ENCODE assay signal across 8 cellular contexts in genomic region chr15:28294560-28294959, GRCh38. TPM values are rescaled to one million over a fixed set of nuclear protein-coding genes. Genes with fewer than 3 reads are reported as not detected.
A peak's percentile ranks its signal among the peaks of the same experiment; 100 is the strongest.
DNase-seq lines count a peak whose midpoint lies in the region; TF ChIP-seq lines count a peak whose summit lies in the region.
"Not testable (repeated sequence)": the region's sequence is repeated elsewhere in the genome, so short reads cannot be mapped to it uniquely, and the experiment has no call there.

No MANE protein-coding gene starts in this region.

- peaks cover 15 to 18% of the 10 kb centered on the region in 2 experiments for H3K9me3 Mint-ChIP-seq in H9
- H3K9me3 Mint-ChIP-seq in chondrocyte (ENCODE audit: low read depth); neural crest cell: not testable (repeated sequence)

- not testable (repeated sequence) for H3K27me3 ChIP-seq in H9 (ENCODE audit: insufficient read depth, low read length); adrenal gland; smooth muscle cell (ENCODE audit: low read depth)

- H3K4me1 ChIP-seq in H9 (ENCODE audit: insufficient read depth, low read length); adrenal gland (replicated peaks in 1 of 2); smooth muscle cell (ENCODE audit: low read depth): not testable (repeated sequence)

- H3K36me3 ChIP-seq in adrenal gland (replicated peaks in 1 of 2); smooth muscle cell (ENCODE audit: low read depth): not testable (repeated sequence)

- H3K23ac ChIP-seq in H9 (ENCODE audit: insufficient read length, low read depth, low read length) = not testable (repeated sequence)

- H3T11ph ChIP-seq in H9 (ENCODE audit: low read length) = not testable (repeated sequence)

- not testable (repeated sequence) for H3K9ac ChIP-seq in H9 (ENCODE audit: extremely low read depth, insufficient read length, low read length); smooth muscle cell (ENCODE audit: low read depth)

- not testable (repeated sequence) for H3K27ac ChIP-seq in H9 (ENCODE audit: insufficient read length, low read depth, low read length)
- H3K27ac ChIP-seq in adrenal gland = peak overlapping the region in 1 of 5 donors; percentile 72
- peak overlapping the region; percentile 72 for H3K27ac ChIP-seq in smooth muscle cell (ENCODE audit: low read depth)

- not testable (repeated sequence) for H3K23me2 ChIP-seq in H9 (ENCODE audit: insufficient read length, low read depth, low read length, poor library complexity, severe bottlenecking)

- H3K27me3 Mint-ChIP-seq in H9 (ENCODE audit: low read depth); chondrocyte (ENCODE audit: low read depth); neural crest cell (ENCODE audit: low read depth): not testable (repeated sequence)

- H2AFZ ChIP-seq in H9 (ENCODE audit: low read length); smooth muscle cell (ENCODE audit: low read depth): not testable (repeated sequence)

- peaks cover 38 to 50% (median 39%) of the 10 kb centered on the region in 3 experiments for H3K36me3 Mint-ChIP-seq in H9 (ENCODE audit: insufficient read depth in 1 of 3, low read depth in 3 of 3)
- H3K36me3 Mint-ChIP-seq in chondrocyte (ENCODE audit: low read depth) = peaks cover 23% of the 10 kb centered on the region
- peaks cover 33% of the 10 kb centered on the region for H3K36me3 Mint-ChIP-seq in neural crest cell (ENCODE audit: low read depth)

- H3K14ac ChIP-seq in H9 (ENCODE audit: insufficient read depth, low read length) = not testable (repeated sequence)

- H3K4me1 Mint-ChIP-seq in H9 (peaks cover 22 to 23% of the 10 kb centered on the region in 2 experiments), chondrocyte (ENCODE audit: low read depth) (peaks cover 15% of the 10 kb centered on the region), neural crest cell (peaks cover 13% of the 10 kb centered on the region)

- not testable (repeated sequence) for H3K4me3 ChIP-seq in adrenal gland, smooth muscle cell

- intact Hi-C loops in adrenal gland (cut with DNase I) = not testable (repeated sequence)

- DNase-seq in H9; chondrocyte (ENCODE audit: low spot score); neural crest cell (ENCODE audit: low read depth, low spot score); smooth muscle cell (lab: John Stamatoyannopoulos, UW; ENCODE audit: unreplicated experiment): not testable (repeated sequence)
- peak; percentile 82 for DNase-seq in OCI-M1 (lab: John Stamatoyannopoulos, UW)
- DNase-seq in adrenal gland = peak in 5 of 7 donors; percentile 31 to 38 (median 36)
- peak; percentile 1 for DNase-seq in foreskin melanocyte
- peak; percentile 43 for DNase-seq in left kidney (ENCODE audit: low read depth, low spot score)

- not testable (repeated sequence) for H4K5ac ChIP-seq in H9 (ENCODE audit: insufficient read length, low read depth, low read length)

- H2BK12ac ChIP-seq in H9 (ENCODE audit: insufficient read length, low read depth, low read length) = not testable (repeated sequence)

- H2BK120ac ChIP-seq in H9 (ENCODE audit: low read depth, low read length, poor library complexity, severe bottlenecking) = not testable (repeated sequence)

- no CpG with 5 or more reads among the region's 10 CpGs for WGBS in H9 (ENCODE audit: extremely low coverage, insufficient read length, low lambda C conversion rate)
- 28 to 64% (median 53%) methylated on average over 3 to 9 of the region's 10 CpGs for WGBS in adrenal gland, 4 donors
- 27% methylated on average over 9 of the region's 10 CpGs for WGBS in smooth muscle cell (ENCODE audit: low lambda C conversion rate)

- H3K4ac ChIP-seq in H9 (ENCODE audit: low read depth, low read length) = not testable (repeated sequence)

- H2BK15ac ChIP-seq in H9 (ENCODE audit: low read depth, low read length) = not testable (repeated sequence)

- H2BK5ac ChIP-seq in H9 (ENCODE audit: insufficient read length, low read length) = not testable (repeated sequence)

- not testable (repeated sequence) for H4K8ac ChIP-seq in H9 (replicated peaks; ENCODE audit: insufficient read length, low read depth, low read length)

- TF ChIP-seq POLR2A in adrenal gland (IDR thresholded peaks at IDR 0.05) = not testable (repeated sequence)

- not testable (repeated sequence) for H3K56ac ChIP-seq in H9 (ENCODE audit: insufficient read length, low read depth, low read length)

- H2BK20ac ChIP-seq in H9 (ENCODE audit: low read depth, low read length, poor library complexity, severe bottlenecking) = not testable (repeated sequence)

- not testable (repeated sequence) for H3K18ac ChIP-seq in H9 (ENCODE audit: insufficient read length, low read depth, low read length)

- H3K27ac Mint-ChIP-seq in H9 (peak overlapping the region; percentile 78 to 97 (median 95); a peak in 6 of 7 replicates), chondrocyte (ENCODE audit: unreplicated experiment) (peak overlapping the region; percentile 93), neural crest cell (ENCODE audit: unreplicated experiment) (peak overlapping the region; percentile 88)

- H3K4me3 Mint-ChIP-seq in H9, neural crest cell: not testable (repeated sequence)
- peak overlapping the region; percentile 38 for H3K4me3 Mint-ChIP-seq in chondrocyte (ENCODE audit: unreplicated experiment)

- not testable (repeated sequence) for H4K91ac ChIP-seq in H9 (ENCODE audit: insufficient read length, low read depth, low read length)

- H3K79me2 ChIP-seq in H9 (ENCODE audit: insufficient read depth, low read length); smooth muscle cell (ENCODE audit: low read depth): not testable (repeated sequence)

- H3K9me3 ChIP-seq in H9 (ENCODE audit: control insufficient read depth, low read depth, low read length); adrenal gland (replicated peaks in 1 of 3); smooth muscle cell (replicated peaks; ENCODE audit: low read depth): not testable (repeated sequence)

- H2AK5ac ChIP-seq in H9 (ENCODE audit: insufficient read length, low read length) = not testable (repeated sequence)

- H4K20me1 ChIP-seq in H9 (ENCODE audit: control insufficient read depth, insufficient read depth, insufficient read length); smooth muscle cell (ENCODE audit: low read depth): not testable (repeated sequence)

- H3K4me2 ChIP-seq in H9 (ENCODE audit: insufficient read depth, insufficient read length, low read length) = not testable (repeated sequence)
- H3K4me2 ChIP-seq in smooth muscle cell = peak overlapping the region; percentile 73

- TF ChIP-seq CTCF in H9 (conservative IDR thresholded peaks at IDR 0.05); adrenal gland (IDR thresholded peaks at IDR 0.05); chondrocyte (IDR thresholded peaks at IDR 0.05); neural crest cell (conservative IDR thresholded peaks at IDR 0.05); smooth muscle cell (IDR thresholded peaks at IDR 0.05; ENCODE audit: borderline replicate concordance, insufficient read depth, poor library complexity, severe bottlenecking): not testable (repeated sequence)

- H3F3A ChIP-seq in smooth muscle cell (ENCODE audit: low read depth) = not testable (repeated sequence)

- not testable (repeated sequence) for H3K79me1 ChIP-seq in H9 (ENCODE audit: insufficient read depth, low read depth, low read length, poor library complexity, severe bottlenecking)

RNA-seq across cellular contexts. Expression of gene HERC2, which starts 27.4 kb away (rescaled TPM):
- total RNA-seq in H9 (2021) = 57.9 and 69.2 TPM in 2 replicates
- 10 to 100 TPM; 42.4 to 63.0 (median 52.6) TPM for total RNA-seq in adrenal gland
- 10 to 100 TPM; 24.9 to 39.8 (median 38.0) TPM for polyA plus RNA-seq in adrenal gland
- 58.5 to 94.5 TPM (median 61.9 TPM) in 3 replicates for total RNA-seq in chondrocyte
- 83.6 and 87.7 TPM in 2 replicates for total RNA-seq in neural crest cell
- total RNA-seq in smooth muscle cell = 23.4 and 33.1 TPM in 2 replicates
- 19.9 and 30.6 TPM in 2 replicates for polyA plus RNA-seq in smooth muscle cell
